Comparison of ENCODE assay signal across 9 cellular contexts in the genomic region with DNA sequence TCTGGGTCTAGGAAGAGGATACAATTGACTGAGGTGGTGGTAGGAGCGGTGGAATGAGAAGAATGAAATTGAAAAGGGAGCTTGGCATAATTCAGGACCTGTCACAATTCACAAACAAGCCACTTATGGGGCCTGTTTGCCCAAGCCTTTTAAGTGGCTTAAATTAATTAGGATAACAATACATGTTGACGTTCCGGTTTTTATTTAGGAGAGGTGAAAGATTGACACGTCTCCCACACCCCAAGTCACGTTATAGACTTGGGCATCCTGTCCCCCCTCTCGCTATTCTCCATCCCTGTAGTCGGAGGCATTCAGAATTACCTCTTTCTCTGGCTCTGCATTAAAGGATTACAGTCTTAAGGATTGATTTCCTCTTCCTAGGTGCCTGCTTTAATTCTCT. TPM values are rescaled to one million over a fixed set of nuclear protein-coding genes. Genes with fewer than 3 reads are reported as not detected.
DNase-seq lines count a peak whose midpoint lies in the region; ATAC-seq and TF ChIP-seq lines count a peak whose summit lies in the region.
"Had no signal": no experiment of that assay in that cellular context is flagged by ENCODE, and none has a peak within 500 bp of the region (broad histone marks: within the 10 kb centered on the region; RNA-seq: fewer than 3 reads in every experiment).

No MANE protein-coding gene starts in this region.

- H3K9me3 ChIP-seq in BLaER1 treated with 17β-estradiol and CSF1 and Interleukin-3, amounts not matched to agents 10 nM and 100 nM (replicated peaks in 1 of 11), result no peaks in the 10 kb centered on the region
- no peaks in the 10 kb centered on the region for H3K9me3 ChIP-seq in mammary epithelial cell (replicated peaks; ENCODE audit: insufficient read depth, low read length)

- peaks cover 0 to 19% (median 0%) of the 10 kb centered on the region in 11 experiments; a peak in 2 of 22 replicates for H4K20me1 ChIP-seq in BLaER1 treated with 17β-estradiol and CSF1 and Interleukin-3, amounts not matched to agents 10 nM and 100 nM
- H4K20me1 ChIP-seq in mammary epithelial cell (ENCODE audit: insufficient read depth, low read length), result no peaks in the 10 kb centered on the region

- POLR2A ChIA-PET in HEK293T (lab: Yijun Ruan, JAX), result interaction anchor here (0.9 to 2.0 kb wide), 7 partner anchors 9 to 29 kb away, joined by 3 to 7 read pairs (median 3); no protein-coding TSS in a partner anchor

- BruUV-seq in mammary epithelial cell (replicated peaks; lab: Mats Ljungman, UMichigan), result no TSS peak

- no peaks in the 10 kb centered on the region for H3K27me3 ChIP-seq in BLaER1 treated with 17β-estradiol and CSF1 and Interleukin-3, amounts not matched to agents 10 nM and 100 nM
- no peaks in the 10 kb centered on the region for H3K27me3 ChIP-seq in mammary epithelial cell (ENCODE audit: insufficient read depth, low read length)

- H3K27me3 Mint-ChIP-seq in natural killer cell (ENCODE audit: low read depth in 2 of 2), result peaks cover 10 to 15% of the 10 kb centered on the region in 2 donors

- H3K27ac Mint-ChIP-seq in natural killer cell, result peak overlapping the region; percentile 90 to 92

- intact Hi-C loops in mammary epithelial cell (cut with micrococcal nuclease), result no loop called here
- intact Hi-C loops in natural killer cell (cut with micrococcal nuclease), result no loop called here

- H3K79me2 ChIP-seq in mammary epithelial cell (ENCODE audit: insufficient read depth, low read length), result no peaks in the 10 kb centered on the region

- dilution Hi-C loops in mammary epithelial cell (cut with HindIII; ENCODE audit: low sequenced_read_pairs), result loop anchor here (5.0 kb wide), 2 partner anchors 51 to 89 kb away; a partner anchor contains a TSS

- H3K36me3 ChIP-seq in BLaER1 treated with 17β-estradiol and CSF1 and Interleukin-3, amounts not matched to agents 10 nM and 100 nM, result peaks cover 10 to 23% (median 19%) of the 10 kb centered on the region in 11 experiments; a peak in 18 of 22 replicates
- H3K36me3 ChIP-seq in mammary epithelial cell (ENCODE audit: insufficient read depth, low read length), result no peaks in the 10 kb centered on the region

- no peak for TF ChIP-seq CTCF in mammary epithelial cell (conservative IDR thresholded peaks at IDR 0.05 in 1 of 2, IDR thresholded peaks at IDR 0.05 in 1 of 2; ENCODE audit: extremely low read depth in 1 of 2, insufficient read depth in 1 of 2, low read depth in 1 of 2, low read length in 2 of 2)
- TF ChIP-seq CTCF in natural killer cell (IDR thresholded peaks at IDR 0.05), result no peak

- DNase-seq in Jurkat, Clone E6-1 (ENCODE audit: low read depth, low spot score), result no peak
- DNase-seq in mammary epithelial cell, result no peak
- DNase-seq in natural killer cell, result no peak
- DNase-seq in NK-92 treated with Interleukin-12 subunit alpha and Interleukin-12 subunit beta, amount 100 ng/mL, for 24 hours (lab: John Stamatoyannopoulos, UW), result no peak
- no peak for DNase-seq in HEK293T (ENCODE audit: extremely low spot score)
- DNase-seq in SKM-1 treated with dmso at 0.1 percent for 144 hours (lab: John Stamatoyannopoulos, UW; ENCODE audit: unreplicated experiment), result no peak

- CTCF ChIA-PET in mammary epithelial cell (lab: Charles Lee; ENCODE audit: low non-redundant PET) (interaction anchor here (0.7 kb wide), 1 partner anchor 15 kb away, joined by 4 read pairs; no protein-coding TSS in a partner anchor), HEK293T (lab: Yijun Ruan, JAX) (interaction anchor here (1.0 to 2.2 kb wide), 2 partner anchors 16 to 18 kb away, joined by 3 to 10 read pairs; no protein-coding TSS in a partner anchor)

- peak overlapping the region in 6 of 10 experiments; percentile 76 to 96 (median 80); a peak in 9 of 20 replicates for H3K4me3 ChIP-seq in BLaER1 treated with 17β-estradiol and CSF1 and Interleukin-3, amounts not matched to agents 10 nM and 100 nM
- peak overlapping the region; percentile 63 for H3K4me3 ChIP-seq in Jurkat, Clone E6-1 (ENCODE audit: low read length)
- no peak overlapping the region for H3K4me3 ChIP-seq in mammary epithelial cell (replicated peaks in 1 of 3; ENCODE audit: insufficient read depth in 1 of 3, low read depth in 2 of 3, low read length in 3 of 3)

- peaks cover 30 to 36% of the 10 kb centered on the region in 2 donors for H3K4me1 Mint-ChIP-seq in natural killer cell

- in situ Hi-C loops in mammary epithelial cell (cut with MboI; ENCODE audit: low sequenced_read_pairs in 2 of 2), result no loop called here

- peak overlapping the region; percentile 93 for H3K4me3 Mint-ChIP-seq in natural killer cell

- WGBS in mammary epithelial cell (ENCODE audit: low coverage, missing lambda C conversion rate), result 70% methylated on average over 7 of the region's 7 CpGs

- peaks cover 7% of the 10 kb centered on the region for H3K36me3 Mint-ChIP-seq in natural killer cell

- peaks cover 14 to 24% (median 19%) of the 10 kb centered on the region in 10 experiments for H3K4me1 ChIP-seq in BLaER1 treated with 17β-estradiol and CSF1 and Interleukin-3, amounts not matched to agents 10 nM and 100 nM
- peaks cover 15% of the 10 kb centered on the region for H3K4me1 ChIP-seq in mammary epithelial cell (ENCODE audit: insufficient read depth, low read length)

- peak overlapping the region in 1 of 11 experiments; percentile 50; a peak in 1 of 22 replicates for H3K9ac ChIP-seq in BLaER1 treated with 17β-estradiol and CSF1 and Interleukin-3, amounts not matched to agents 10 nM and 100 nM
- no peak overlapping the region for H3K9ac ChIP-seq in mammary epithelial cell (ENCODE audit: insufficient read depth, low read length)

- H3K4me2 ChIP-seq in BLaER1 treated with 17β-estradiol and CSF1 and Interleukin-3, amounts not matched to agents 10 nM and 100 nM, result peak overlapping the region; percentile 73 to 97 (median 78)
- H3K4me2 ChIP-seq in mammary epithelial cell (ENCODE audit: insufficient read depth, low read depth, low read length), result peak overlapping the region; percentile 92

- ATAC-seq in natural killer cell (no peak), GM21381 (IDR thresholded peaks at IDR 0.05; ENCODE audit: unreplicated experiment) (no peak)

- peak overlapping the region; percentile 97 for H2AFZ ChIP-seq in mammary epithelial cell (ENCODE audit: low read depth, low read length)

- H3K9me3 Mint-ChIP-seq in natural killer cell, result no peaks in the 10 kb centered on the region

- no peak overlapping the region; a peak in 1 of 22 replicates for H3K27ac ChIP-seq in BLaER1 treated with 17β-estradiol and CSF1 and Interleukin-3, amounts not matched to agents 10 nM and 100 nM
- H3K27ac ChIP-seq in mammary epithelial cell (ENCODE audit: insufficient read depth, low read depth, low read length), result no peak overlapping the region
- H3K27ac ChIP-seq: epithelial cell of prostate had no signal

TF ChIP-seq in HEK293T, 16 proteins besides CTCF, POLR2A, EP300 and RAD21:
- TF ChIP-seq FOXK2 (IDR thresholded peaks at IDR 0.05) (no peak), FOXM1 (IDR thresholded peaks at IDR 0.05; ENCODE audit: borderline replicate concordance) (no peak), ELF4 (IDR thresholded peaks at IDR 0.05) (no peak), LEF1 (IDR thresholded peaks at IDR 0.05; ENCODE audit: borderline replicate concordance) (no peak), CTBP1 (IDR thresholded peaks at IDR 0.05; ENCODE audit: borderline replicate concordance) (no peak)
- TF ChIP-seq, protein P1, sequence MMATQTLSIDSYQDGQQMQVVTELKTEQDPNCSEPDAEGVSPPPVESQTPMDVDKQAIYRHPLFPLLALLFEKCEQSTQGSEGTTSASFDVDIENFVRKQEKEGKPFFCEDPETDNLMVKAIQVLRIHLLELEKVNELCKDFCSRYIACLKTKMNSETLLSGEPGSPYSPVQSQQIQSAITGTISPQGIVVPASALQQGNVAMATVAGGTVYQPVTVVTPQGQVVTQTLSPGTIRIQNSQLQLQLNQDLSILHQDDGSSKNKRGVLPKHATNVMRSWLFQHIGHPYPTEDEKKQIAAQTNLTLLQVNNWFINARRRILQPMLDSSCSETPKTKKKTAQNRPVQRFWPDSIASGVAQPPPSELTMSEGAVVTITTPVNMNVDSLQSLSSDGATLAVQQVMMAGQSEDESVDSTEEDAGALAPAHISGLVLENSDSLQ (IDR thresholded peaks at IDR 0.05), result no peak

RNA-seq across cellular contexts. Expression of a gene that starts 1.0 kb away (rescaled TPM):
- 32.7 TPM for polyA plus RNA-seq in Jurkat, Clone E6-1 (2012; ENCODE audit: insufficient read depth, insufficient read length)
- 100 to 1,000 TPM in 1 of 2 donors, 10 to 100 TPM in 1; 61.1 to 127 TPM for total RNA-seq in mammary epithelial cell
- polyA plus RNA-seq in mammary epithelial cell, result 48.3 TPM
- polyA minus RNA-seq in mammary epithelial cell, result 8.5 TPM
- 100 to 1,000 TPM; 215 to 256 (median 226) TPM for total RNA-seq in natural killer cell

RNA-seq across cellular contexts. Expression of a gene that starts 23.6 kb away (rescaled TPM):
- not detected for polyA plus RNA-seq in Jurkat, Clone E6-1 (2012; ENCODE audit: insufficient read depth, insufficient read length)
- total RNA-seq in mammary epithelial cell, result not detected
- polyA plus RNA-seq in mammary epithelial cell, result not detected
- polyA minus RNA-seq in mammary epithelial cell, result not detected
- total RNA-seq in natural killer cell, result not detected

RNA-seq across cellular contexts. Expression of a gene that starts 52.3 kb away (rescaled TPM):
- polyA plus RNA-seq in Jurkat, Clone E6-1 (2012; ENCODE audit: insufficient read depth, insufficient read length), result 757 TPM
- total RNA-seq in mammary epithelial cell (100 to 1,000 TPM in 1 of 2 donors, 10 to 100 TPM in 1; 47.2 to 140 TPM), natural killer cell (100 to 1,000 TPM; 180 to 195 (median 184) TPM)
- polyA plus RNA-seq in mammary epithelial cell, result 253 TPM
- polyA minus RNA-seq in mammary epithelial cell, result 356 TPM

Comparison
In these comparisons a context has a peak if more than half of its experiments do, and no peak if none do; other contexts are left out.
1. H3K4me3 ChIP-seq: peak in BLaER1 treated with 17β-estradiol and CSF1 and Interleukin-3, amounts not matched to agents 10 nM and 100 nM (6 of 10) and Jurkat, Clone E6-1 (single experiment); none in mammary epithelial cell (0 of 3).